In genomic region chr22:25114369-25115362, GRCh38 we compare ENCODE assay signal across 12 cellular contexts.
A peak's percentile ranks its signal among the peaks of the same experiment; 100 is the strongest.
DNase-seq lines count a peak whose midpoint lies in the region; ATAC-seq and TF ChIP-seq lines count a peak whose summit lies in the region.
"Had no signal": no experiment of that assay in that cellular context is flagged by ENCODE, and none has a peak within 500 bp of the region (broad histone marks: within the 10 kb centered on the region; RNA-seq: fewer than 3 reads in every experiment).

No MANE protein-coding gene starts in this region.

- no peak for ATAC-seq in CD4-positive, alpha-beta T cell (ENCODE audit: poor library complexity)
- ATAC-seq in Panc1 = no peak
- ATAC-seq: sciatic nerve had no signal

- no peak for DNase-seq in CD4-positive, alpha-beta T cell
- no peak for DNase-seq in Panc1 (ENCODE audit: low read depth, low spot score)
- no peak for DNase-seq in endothelial cell (ENCODE audit: low spot score)
- peak; percentile 41 for DNase-seq in neural progenitor cell (ENCODE audit: low spot score)
- no peak for DNase-seq in stimulated activated CD4-positive, alpha-beta T cell treated with anti-CD3 and anti-CD28 coated beads, Interleukin-4, amount 100 ng/mL, for 1 hour
- no peak for DNase-seq in HCEC 1CT
- DNase-seq in hippocampal formation (lab: John Stamatoyannopoulos, UW) = no peak
- no peak for DNase-seq in PC-9
- DNase-seq: activated CD4-positive, alpha-beta T cell treated with anti-CD3 and anti-CD28 coated beads, Interleukin-2, amount 50 U/mL, for 4 hours; foreskin fibroblast; uterus had no signal

- H3K4me1 ChIP-seq in Panc1 (ENCODE audit: control insufficient read depth, insufficient read depth, low read length) = peaks cover 12% of the 10 kb centered on the region
- H3K4me1 ChIP-seq in neural progenitor cell = peaks cover 24% of the 10 kb centered on the region
- peaks cover 13% of the 10 kb centered on the region for H3K4me1 ChIP-seq in PC-9 (replicated peaks; ENCODE audit: insufficient read depth)

- H3K4me3 Mint-ChIP-seq in CD4-positive, alpha-beta T cell = peak overlapping the region; percentile 2
- H3K4me3 Mint-ChIP-seq in endothelial cell (ENCODE audit: unreplicated experiment) (peak overlapping the region; percentile 71), neural progenitor cell (no peak overlapping the region)

- no peaks in the 10 kb centered on the region for H3K27me3 ChIP-seq in CD4-positive, alpha-beta T cell (ENCODE audit: control insufficient read depth, insufficient read depth, low read length)
- H3K27me3 ChIP-seq in Panc1 (ENCODE audit: control insufficient read depth, insufficient read depth, low read length) (no peaks in the 10 kb centered on the region), neural progenitor cell (no peaks in the 10 kb centered on the region), PC-9 (ENCODE audit: insufficient read depth, low read depth) (no peaks in the 10 kb centered on the region)
- H3K27me3 ChIP-seq: uterus had no signal

- H3K27me3 Mint-ChIP-seq in CD4-positive, alpha-beta T cell = no peaks in the 10 kb centered on the region
- H3K27me3 Mint-ChIP-seq in endothelial cell (ENCODE audit: unreplicated experiment) (peaks cover 19% of the 10 kb centered on the region), neural progenitor cell (ENCODE audit: insufficient read depth, low read depth) (peaks cover 7% of the 10 kb centered on the region)

- BruUV-seq in Panc1 (replicated peaks; lab: Mats Ljungman, UMichigan) = TSS peak; percentile 51
- BruUV-seq in PC-9 (replicated peaks; lab: Mats Ljungman, UMichigan) = no TSS peak

- H3K9me3 ChIP-seq in CD4-positive, alpha-beta T cell (ENCODE audit: control insufficient read depth, low read length) = no peaks in the 10 kb centered on the region
- H3K9me3 ChIP-seq in Panc1 (ENCODE audit: control insufficient read depth, insufficient read depth, low read depth, low read length) (no peaks in the 10 kb centered on the region), neural progenitor cell (ENCODE audit: low read depth) (no peaks in the 10 kb centered on the region), PC-9 (ENCODE audit: insufficient read depth, low read depth) (no peaks in the 10 kb centered on the region)
- H3K9me3 ChIP-seq: uterus had no signal

- H3K79me2 ChIP-seq in neural progenitor cell (ENCODE audit: low read depth) (no peaks in the 10 kb centered on the region), PC-9 (ENCODE audit: low read depth) (no peaks in the 10 kb centered on the region; the same call in 1 of the 2 replicates)

- no peak overlapping the region for H3K9ac ChIP-seq in neural progenitor cell

- CTCF ChIA-PET in CD4-positive, alpha-beta T cell (lab: Charles Lee) = no interaction called here
- CTCF ChIA-PET in Panc1 (lab: Charles Lee) = no interaction called here
- CTCF ChIA-PET in PC-9 (lab: Charles Lee) = no interaction called here

- H3K36me3 ChIP-seq in Panc1 (ENCODE audit: control insufficient read depth, insufficient read depth, low read length) (no peaks in the 10 kb centered on the region), neural progenitor cell (no peaks in the 10 kb centered on the region), PC-9 (ENCODE audit: low read depth) (no peaks in the 10 kb centered on the region)
- H3K36me3 ChIP-seq: uterus had no signal

- TF ChIP-seq CTCF in CD4-positive, alpha-beta T cell (IDR thresholded peaks at IDR 0.05) = no peak
- TF ChIP-seq CTCF in Panc1 (IDR thresholded peaks at IDR 0.05) (no peak), endothelial cell (IDR thresholded peaks at IDR 0.05; ENCODE audit: unreplicated experiment) (no peak), neural progenitor cell (IDR thresholded peaks at IDR 0.05) (no peak), PC-9 (conservative IDR thresholded peaks at IDR 0.05) (no peak)

- H3K27ac ChIP-seq in CD4-positive, alpha-beta T cell (ENCODE audit: low read depth, low read length) = no peak overlapping the region
- H3K27ac ChIP-seq in Panc1 (ENCODE audit: low read length) (no peak overlapping the region), neural progenitor cell (no peak overlapping the region), PC-9 (no peak overlapping the region)

- in situ Hi-C loops in Panc1 (cut with HindIII; ENCODE audit: low pct_unique_long_range_greater_than_20kb, low sequenced_read_pairs) = no loop called here

- H2AFZ ChIP-seq in neural progenitor cell (replicated peaks) (no peak overlapping the region), PC-9 (no peak overlapping the region)

- H4K20me1 ChIP-seq in neural progenitor cell (ENCODE audit: low read depth) (peaks cover 68% of the 10 kb centered on the region), PC-9 (ENCODE audit: insufficient read depth) (peaks cover 2% of the 10 kb centered on the region; the same call in 1 of the 2 replicates)

- H3K4me1 Mint-ChIP-seq in CD4-positive, alpha-beta T cell (ENCODE audit: low read depth) = peaks cover 31% of the 10 kb centered on the region
- peaks cover 76% of the 10 kb centered on the region for H3K4me1 Mint-ChIP-seq in endothelial cell (ENCODE audit: unreplicated experiment)
- H3K4me1 Mint-ChIP-seq in neural progenitor cell = peaks cover 47% of the 10 kb centered on the region

- no peak overlapping the region for H3K4me3 ChIP-seq in Panc1 (ENCODE audit: low read depth in 2 of 2, low read length in 2 of 2)
- no peak overlapping the region for H3K4me3 ChIP-seq in neural progenitor cell
- no peak overlapping the region for H3K4me3 ChIP-seq in PC-9
- H3K4me3 ChIP-seq: uterus had no signal

- H3K27ac Mint-ChIP-seq in CD4-positive, alpha-beta T cell = no peak overlapping the region
- H3K27ac Mint-ChIP-seq in endothelial cell (ENCODE audit: unreplicated experiment) (peak overlapping the region; percentile 97), neural progenitor cell (no peak overlapping the region)

- H3K4me2 ChIP-seq in neural progenitor cell = no peak overlapping the region
- H3K4me2 ChIP-seq in PC-9 = no peak overlapping the region

- no peaks in the 10 kb centered on the region for H3K9me2 ChIP-seq in PC-9 (ENCODE audit: insufficient read depth)

- H3F3A ChIP-seq in neural progenitor cell (ENCODE audit: low read depth) = peaks cover 28% of the 10 kb centered on the region
- H3F3A ChIP-seq in PC-9 (ENCODE audit: insufficient read depth, low read depth) = peaks cover 10% of the 10 kb centered on the region; the same call in 1 of the 2 replicates

- intact Hi-C loops in CD4-positive, alpha-beta T cell (cut with DNase I, micrococcal nuclease) = loop anchor here in 1 of 2 experiments (10.0 kb wide), 1 partner anchor 50 kb away; no protein-coding TSS in a partner anchor
- intact Hi-C loops in Panc1 (cut with micrococcal nuclease; ENCODE audit: unreplicated experiment) (no loop called here), PC-9 (cut with micrococcal nuclease; ENCODE audit: unreplicated experiment) (loop anchor here (5.0 kb wide), 1 partner anchor 38 kb away; no protein-coding TSS in a partner anchor)

- H3K36me3 Mint-ChIP-seq in CD4-positive, alpha-beta T cell (ENCODE audit: low read depth) = peaks cover 13% of the 10 kb centered on the region
- H3K36me3 Mint-ChIP-seq in endothelial cell (ENCODE audit: low read depth, unreplicated experiment) (peaks cover 34% of the 10 kb centered on the region), neural progenitor cell (no peaks in the 10 kb centered on the region)

- no peaks in the 10 kb centered on the region for H3K9me3 Mint-ChIP-seq in CD4-positive, alpha-beta T cell
- H3K9me3 Mint-ChIP-seq in endothelial cell (ENCODE audit: unreplicated experiment) (no peaks in the 10 kb centered on the region), neural progenitor cell (no peaks in the 10 kb centered on the region)

- POLR2A ChIA-PET in CD4-positive, alpha-beta T cell (lab: Charles Lee) = no interaction called here
- POLR2A ChIA-PET in Panc1 (lab: Charles Lee) (no interaction called here), PC-9 (lab: Charles Lee; ENCODE audit: unreplicated experiment) (no interaction called here)
